14 cellular contexts compared by ENCODE assay signal in genomic region chr3:169695051-169695450, GRCh38. TPM values are rescaled to one million over a fixed set of nuclear protein-coding genes. Genes with fewer than 3 reads are reported as not detected.
DNase-seq lines count a peak whose midpoint lies in the region; ATAC-seq and TF ChIP-seq lines count a peak whose summit lies in the region.
"Had no signal": no experiment of that assay in that cellular context is flagged by ENCODE, and none has a peak within 500 bp of the region (broad histone marks: within the 10 kb centered on the region; RNA-seq: fewer than 3 reads in every experiment).

No MANE protein-coding gene starts in this region.

- no peaks in the 10 kb centered on the region for H3K36me3 ChIP-seq in adipocyte (ENCODE audit: control insufficient read depth, insufficient read depth, low read length, severe bottlenecking)
- H3K36me3 ChIP-seq: HAP-1 had no signal

- no peak for TF ChIP-seq CTCF in choroid plexus epithelial cell (conservative IDR thresholded peaks at IDR 0.05; ENCODE audit: low read depth, low read length)
- no peak for TF ChIP-seq CTCF in fibroblast of the aortic adventitia (IDR thresholded peaks at IDR 0.05; ENCODE audit: insufficient read depth, low read length)

- ATAC-seq in left ventricle myocardium superior: no peak
- ATAC-seq: HepG2 had no signal

- no peak overlapping the region for H3K9ac ChIP-seq in adipocyte (ENCODE audit: low read length)

- no peaks in the 10 kb centered on the region for H3K27me3 ChIP-seq in adipocyte (replicated peaks; ENCODE audit: control insufficient read depth, insufficient read depth, low read length)

- peaks cover 44% of the 10 kb centered on the region for H3K4me1 ChIP-seq in adipocyte (ENCODE audit: control insufficient read depth, insufficient read depth, low read length)
- H3K4me1 ChIP-seq: HAP-1 had no signal

- intact Hi-C loops in left ventricle myocardium superior (cut with micrococcal nuclease): no loop called here

- H3K4me3 ChIP-seq in adipocyte (ENCODE audit: low read length) (no peak overlapping the region), choroid plexus epithelial cell (ENCODE audit: low read depth, low read length) (no peak overlapping the region), fibroblast of the aortic adventitia (ENCODE audit: low read depth, low read length) (no peak overlapping the region)
- H3K4me3 ChIP-seq: HAP-1 had no signal

- H3K9me3 ChIP-seq in adipocyte (ENCODE audit: control insufficient read depth, low read length): no peaks in the 10 kb centered on the region
- H3K9me3 ChIP-seq: HAP-1 had no signal

- peak; percentile 28 for DNase-seq in adipocyte (ENCODE audit: low read depth)
- peak; percentile 26 for DNase-seq in choroid plexus epithelial cell (ENCODE audit: low read depth)
- DNase-seq in fibroblast of the aortic adventitia (ENCODE audit: low read depth): peak; percentile 70
- DNase-seq in COR-L47 (lab: John Stamatoyannopoulos, UW): no peak
- no peak for DNase-seq in DMS 273 treated with DMSO at 0.1 percent for 48 hours (lab: John Stamatoyannopoulos, UW)
- no peak for DNase-seq in left ventricle myocardium superior
- no peak for DNase-seq in SIG-M5 treated with dmso at 0.1 percent for 504 hours (lab: John Stamatoyannopoulos, UW; ENCODE audit: unreplicated experiment)
- DNase-seq: C1 segment of cervical spinal cord; CD4-positive, alpha-beta T cell; DMS153; DND-41; HFFc6 had no signal

RNA-seq across cellular contexts. Expression of gene MECOM, which starts 31.5 kb away (rescaled TPM):
- total RNA-seq in fibroblast of the aortic adventitia (ENCODE audit: low replicate concordance) (10.1 and 44.3 TPM in 2 replicates), left ventricle myocardium superior (16.3 TPM)
- total RNA-seq: CD4-positive, alpha-beta T cell had no signal

Comparison
In these comparisons a context has a peak if more than half of its experiments do, and no peak if none do; other contexts are left out.
1. DNase-seq: peak in adipocyte (single experiment), choroid plexus epithelial cell (single experiment) and fibroblast of the aortic adventitia (single experiment); none in COR-L47 (single experiment), DMS 273 treated with DMSO at 0.1 percent for 48 hours (single experiment), left ventricle myocardium superior (single experiment) and SIG-M5 treated with dmso at 0.1 percent for 504 hours (single experiment).